Comparison of ENCODE assay signal across 13 cellular contexts in the genomic region with DNA sequence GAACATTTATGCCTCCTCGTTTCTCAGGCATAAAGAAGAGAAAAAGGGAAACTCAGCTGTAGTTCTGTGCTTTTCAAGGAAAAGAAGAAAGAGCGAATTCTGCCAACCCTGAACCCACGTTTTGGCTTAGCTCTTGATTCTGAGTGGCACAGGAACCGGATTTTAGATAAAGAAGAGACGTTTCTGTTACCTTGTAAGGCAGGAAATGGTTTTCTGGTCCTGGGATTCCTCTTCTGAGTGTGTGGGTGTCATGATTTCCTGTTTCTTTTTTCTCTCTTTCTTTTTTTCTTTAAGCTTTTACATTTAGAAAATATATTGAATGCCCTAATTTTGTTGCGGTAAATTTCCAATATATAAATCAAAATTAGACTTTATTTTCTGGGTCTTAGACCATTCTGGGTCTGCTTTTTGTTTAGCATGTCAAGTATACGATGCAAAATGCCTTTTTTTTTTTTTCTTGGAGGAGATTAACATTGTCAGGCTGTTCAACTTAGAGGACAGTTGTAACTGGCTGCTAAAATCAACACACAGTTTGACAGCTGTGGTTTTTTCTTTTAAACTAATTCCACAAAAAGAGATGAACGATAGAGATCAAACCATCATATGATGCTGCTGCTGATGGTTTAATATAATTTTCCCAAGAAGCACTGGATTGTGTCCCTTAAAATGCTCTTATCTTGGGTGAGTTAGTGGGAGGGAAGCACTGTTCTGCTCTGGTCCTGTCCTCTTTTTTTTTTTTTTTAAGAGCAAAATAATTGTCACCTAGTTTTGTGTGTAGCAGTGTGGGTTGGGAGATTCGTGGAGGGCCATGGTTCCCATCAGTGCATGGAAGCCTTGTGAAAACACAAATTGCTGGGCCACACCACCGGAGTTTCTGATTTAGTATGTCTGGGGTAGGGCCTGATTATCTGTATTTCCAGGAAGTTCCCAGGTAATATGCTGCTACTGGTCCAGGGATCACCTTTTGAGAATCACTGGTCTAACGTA.
DNase-seq lines count a peak whose midpoint lies in the region; ATAC-seq, FAIRE-seq and TF ChIP-seq lines count a peak whose summit lies in the region.
"Had no signal": no experiment of that assay in that cellular context is flagged by ENCODE, and none has a peak within 500 bp of the region (broad histone marks: within the 10 kb centered on the region; RNA-seq: fewer than 3 reads in every experiment).

No MANE protein-coding gene starts in this region.

- DNase-seq in activated T-cell treated with anti-CD3 and anti-CD28 coated beads, Interleukin-2, amount 50 U/mL, for 24 hours = no peak
- DNase-seq in activated T-cell treated with anti-CD3 and anti-CD28 coated beads, Interleukin-2, amount 50 U/mL, for 1 hour = no peak
- DNase-seq in H9 (no peak), small intestine (peak; percentile 37), islet precursor cell (no peak), COLO668 (lab: John Stamatoyannopoulos, UW; ENCODE audit: unreplicated experiment) (no peak)
- DNase-seq in activated CD8-positive, alpha-beta T cell treated with anti-CD3 and anti-CD28 coated beads, Interleukin-2, amount 10 ng/mL, durations not matched to agents 7 days and 5 days = peak; percentile 49
- DNase-seq: lower lobe of right lung; PC-3; stimulated activated CD4-positive, alpha-beta T cell treated with anti-CD3 and anti-CD28 coated beads, Interleukin-12 subunit alpha, Interleukin-12 subunit beta, amount 100 ng/mL, for 4 hours had no signal

- no peak for FAIRE-seq in small intestine (lab: Jason Lieb, UNC)
- FAIRE-seq: bronchial epithelial cell, urothelium cell line had no signal

- H2BK120ac ChIP-seq in H9 (ENCODE audit: low read depth, low read length, poor library complexity, severe bottlenecking) = no peak overlapping the region

- ATAC-seq in activated CD8-positive, alpha-beta T cell treated with anti-CD3 and anti-CD28 coated beads, Interleukin-2, amount 10 ng/mL, durations not matched to agents 7 days and 5 days = peak; percentile 87
- ATAC-seq in HG03280 (IDR thresholded peaks at IDR 0.05; ENCODE audit: unreplicated experiment) = no peak
- ATAC-seq: lower lobe of right lung, PC-3 had no signal

- H3K79me2 ChIP-seq in H9 (ENCODE audit: insufficient read depth, low read length) = no peaks in the 10 kb centered on the region

- no peak overlapping the region for H3K18ac ChIP-seq in H9 (ENCODE audit: insufficient read length, low read depth, low read length)

- H3K23ac ChIP-seq in H9 (ENCODE audit: insufficient read length, low read depth, low read length) = no peak overlapping the region

- peak overlapping the region; percentile 77 for H2BK12ac ChIP-seq in H9 (ENCODE audit: insufficient read length, low read depth, low read length)

- no peak overlapping the region for H2AFZ ChIP-seq in H9 (ENCODE audit: low read length)

- no peak overlapping the region for H3K4me3 ChIP-seq in small intestine (ENCODE audit: low read depth in 1 of 2, low read length in 2 of 2)
- H3K4me3 ChIP-seq: lower lobe of right lung had no signal

- H2AK5ac ChIP-seq in H9 (ENCODE audit: insufficient read length, low read length) = no peak overlapping the region

- H3T11ph ChIP-seq in H9 (ENCODE audit: low read length) = no peak overlapping the region

- peaks cover 8% of the 10 kb centered on the region for H3K9me3 Mint-ChIP-seq in activated T-cell treated with anti-CD3 and anti-CD28 coated beads, Interleukin-2, amount 50 U/mL, for 24 hours
- H3K9me3 Mint-ChIP-seq in H9 = peaks cover 4 to 7% of the 10 kb centered on the region in 2 experiments; a peak in 4 of 5 replicates
- H3K9me3 Mint-ChIP-seq in activated CD8-positive, alpha-beta T cell treated with anti-CD3 and anti-CD28 coated beads, Interleukin-2, amount 10 ng/mL, durations not matched to agents 7 days and 5 days (ENCODE audit: insufficient read depth) = peaks cover 32% of the 10 kb centered on the region

- H3K27me3 ChIP-seq in H9 (ENCODE audit: insufficient read depth, low read length) (no peaks in the 10 kb centered on the region), small intestine (ENCODE audit: control insufficient read depth in 2 of 2, insufficient read depth in 2 of 2, low read length in 2 of 2) (no peaks in the 10 kb centered on the region)

- no peak overlapping the region for H3K14ac ChIP-seq in H9 (ENCODE audit: insufficient read depth, low read length)

- H3K23me2 ChIP-seq in H9 (ENCODE audit: insufficient read length, low read depth, low read length, poor library complexity, severe bottlenecking) = no peaks in the 10 kb centered on the region

- no peak overlapping the region for H3K27ac ChIP-seq in H9 (ENCODE audit: insufficient read length, low read depth, low read length)
- H3K27ac ChIP-seq in small intestine (ENCODE audit: low read depth in 1 of 2, low read length in 1 of 2) = no peak overlapping the region
- H3K27ac ChIP-seq: lower lobe of right lung had no signal

- H4K5ac ChIP-seq in H9 (ENCODE audit: insufficient read length, low read depth, low read length) = no peak overlapping the region

- no peak overlapping the region for H3K4me2 ChIP-seq in H9 (ENCODE audit: insufficient read depth, insufficient read length, low read length)

- no peak overlapping the region for H3K4ac ChIP-seq in H9 (ENCODE audit: low read depth, low read length)

- H2BK15ac ChIP-seq in H9 (ENCODE audit: low read depth, low read length) = no peak overlapping the region

- peak overlapping the region; percentile 62 for H3K4me3 Mint-ChIP-seq in activated T-cell treated with anti-CD3 and anti-CD28 coated beads, Interleukin-2, amount 50 U/mL, for 24 hours
- H3K4me3 Mint-ChIP-seq in H9 = no peak overlapping the region
- H3K4me3 Mint-ChIP-seq in activated CD8-positive, alpha-beta T cell treated with anti-CD3 and anti-CD28 coated beads, Interleukin-2, amount 10 ng/mL, durations not matched to agents 7 days and 5 days = peak overlapping the region; percentile 72

- H3K27me3 Mint-ChIP-seq in activated T-cell treated with anti-CD3 and anti-CD28 coated beads, Interleukin-2, amount 50 U/mL, for 24 hours = no peaks in the 10 kb centered on the region
- H3K27me3 Mint-ChIP-seq in H9 (ENCODE audit: low read depth) = no peaks in the 10 kb centered on the region; the same call in none of the 2 replicates
- H3K27me3 Mint-ChIP-seq in activated CD8-positive, alpha-beta T cell treated with anti-CD3 and anti-CD28 coated beads, Interleukin-2, amount 10 ng/mL, durations not matched to agents 7 days and 5 days (ENCODE audit: low read depth) = no peaks in the 10 kb centered on the region

- no peaks in the 10 kb centered on the region for H3K9me3 ChIP-seq in H9 (ENCODE audit: control insufficient read depth, low read depth, low read length)
- H3K9me3 ChIP-seq in small intestine (ENCODE audit: control insufficient read depth, low read depth) = no peaks in the 10 kb centered on the region
- H3K9me3 ChIP-seq: lower lobe of right lung had no signal

- no peaks in the 10 kb centered on the region for H3K36me3 ChIP-seq in small intestine (ENCODE audit: control insufficient read depth in 2 of 2, insufficient read depth in 2 of 2, low read length in 2 of 2)
- H3K36me3 ChIP-seq: lower lobe of right lung had no signal

- H3K56ac ChIP-seq in H9 (ENCODE audit: insufficient read length, low read depth, low read length) = no peak overlapping the region

- H3K4me1 ChIP-seq in H9 (ENCODE audit: insufficient read depth, low read length) = no peaks in the 10 kb centered on the region
- H3K4me1 ChIP-seq in small intestine (ENCODE audit: control insufficient read depth in 2 of 2, insufficient read depth in 1 of 2, low read depth in 1 of 2, low read length in 1 of 2) = no peaks in the 10 kb centered on the region
- H3K4me1 ChIP-seq: lower lobe of right lung had no signal

- H3K9ac ChIP-seq in H9 (ENCODE audit: extremely low read depth, insufficient read length, low read length) = no peak overlapping the region

- H4K20me1 ChIP-seq in H9 (ENCODE audit: control insufficient read depth, insufficient read depth, insufficient read length) = no peaks in the 10 kb centered on the region

- no peak overlapping the region for H2BK5ac ChIP-seq in H9 (ENCODE audit: insufficient read length, low read length)

- H4K91ac ChIP-seq in H9 (ENCODE audit: insufficient read length, low read depth, low read length) = no peak overlapping the region

- no CpG with 5 or more reads among the region's 11 CpGs for WGBS in H9 (ENCODE audit: extremely low coverage, insufficient read length, low lambda C conversion rate)
- 48 to 55% (median 50%) methylated on average over 11 of the region's 11 CpGs for WGBS in small intestine, 3 donors

- TF ChIP-seq CTCF in H9 (conservative IDR thresholded peaks at IDR 0.05) = no peak

- H2BK20ac ChIP-seq in H9 (ENCODE audit: low read depth, low read length, poor library complexity, severe bottlenecking) = peak overlapping the region; percentile 83

- H3K36me3 Mint-ChIP-seq in activated T-cell treated with anti-CD3 and anti-CD28 coated beads, Interleukin-2, amount 50 U/mL, for 24 hours (ENCODE audit: low read depth) = no peaks in the 10 kb centered on the region
- no peaks in the 10 kb centered on the region; a peak in 1 of 7 replicates for H3K36me3 Mint-ChIP-seq in H9 (ENCODE audit: insufficient read depth in 1 of 3, low read depth in 3 of 3)
- H3K36me3 Mint-ChIP-seq in activated CD8-positive, alpha-beta T cell treated with anti-CD3 and anti-CD28 coated beads, Interleukin-2, amount 10 ng/mL, durations not matched to agents 7 days and 5 days (ENCODE audit: low read depth) = peaks cover 40% of the 10 kb centered on the region

- POLR2A ChIA-PET in activated CD8-positive, alpha-beta T cell treated with anti-CD3 and anti-CD28 coated beads, Interleukin-2, amount 10 ng/mL, durations not matched to agents 7 days and 5 days (lab: Charles Lee) = interaction anchor here (0.7 to 1.4 kb wide), 6 partner anchors 9 to 186 kb away, joined by 3 to 10 read pairs (median 4); no protein-coding TSS in a partner anchor

- H4K8ac ChIP-seq in H9 (replicated peaks; ENCODE audit: insufficient read length, low read depth, low read length) = no peak overlapping the region

- H3K79me1 ChIP-seq in H9 (ENCODE audit: insufficient read depth, low read depth, low read length, poor library complexity, severe bottlenecking) = no peaks in the 10 kb centered on the region

- H3K4me1 Mint-ChIP-seq in activated T-cell treated with anti-CD3 and anti-CD28 coated beads, Interleukin-2, amount 50 U/mL, for 24 hours (ENCODE audit: low read depth) = peaks cover 64% of the 10 kb centered on the region
- 0 out of 4 replicates have a peak, but pooled peaks cover 0 to 2% of the 10 kb centered on the region in 2 experiments for H3K4me1 Mint-ChIP-seq in H9
- H3K4me1 Mint-ChIP-seq in activated CD8-positive, alpha-beta T cell treated with anti-CD3 and anti-CD28 coated beads, Interleukin-2, amount 10 ng/mL, durations not matched to agents 7 days and 5 days (ENCODE audit: low read depth) = peaks cover 72% of the 10 kb centered on the region

- CTCF ChIA-PET in activated CD8-positive, alpha-beta T cell treated with anti-CD3 and anti-CD28 coated beads, Interleukin-2, amount 10 ng/mL, durations not matched to agents 7 days and 5 days (lab: Charles Lee) = interaction anchor here (0.6 to 1.1 kb wide), 4 partner anchors 16 to 193 kb away, joined by 3 read pairs; no protein-coding TSS in a partner anchor

- peak overlapping the region; percentile 88 for H3K27ac Mint-ChIP-seq in activated T-cell treated with anti-CD3 and anti-CD28 coated beads, Interleukin-2, amount 50 U/mL, for 24 hours
- H3K27ac Mint-ChIP-seq in H9 = no peak overlapping the region
- H3K27ac Mint-ChIP-seq in activated CD8-positive, alpha-beta T cell treated with anti-CD3 and anti-CD28 coated beads, Interleukin-2, amount 10 ng/mL, durations not matched to agents 7 days and 5 days = peak overlapping the region; percentile 91

Comparison
In these comparisons a context has a peak if more than half of its experiments do, and no peak if none do; other contexts are left out.
1. DNase-seq: peak in activated CD8-positive, alpha-beta T cell treated with anti-CD3 and anti-CD28 coated beads, Interleukin-2, amount 10 ng/mL, durations not matched to agents 7 days and 5 days (single experiment) and small intestine (single experiment); none in activated T-cell treated with anti-CD3 and anti-CD28 coated beads, Interleukin-2, amount 50 U/mL, for 24 hours (single experiment), activated T-cell treated with anti-CD3 and anti-CD28 coated beads, Interleukin-2, amount 50 U/mL, for 1 hour (single experiment), H9 (single experiment), islet precursor cell (single experiment) and COLO668 (single experiment).
2. H3K27ac Mint-ChIP-seq: peak in activated T-cell treated with anti-CD3 and anti-CD28 coated beads, Interleukin-2, amount 50 U/mL, for 24 hours (single experiment) and activated CD8-positive, alpha-beta T cell treated with anti-CD3 and anti-CD28 coated beads, Interleukin-2, amount 10 ng/mL, durations not matched to agents 7 days and 5 days (single experiment); none in H9 (0 of 3).
3. H3K4me3 Mint-ChIP-seq: peak in activated T-cell treated with anti-CD3 and anti-CD28 coated beads, Interleukin-2, amount 50 U/mL, for 24 hours (single experiment) and activated CD8-positive, alpha-beta T cell treated with anti-CD3 and anti-CD28 coated beads, Interleukin-2, amount 10 ng/mL, durations not matched to agents 7 days and 5 days (single experiment); none in H9 (0 of 2).